Comparison of ENCODE assay signal across 17 cellular contexts in the genomic region with DNA sequence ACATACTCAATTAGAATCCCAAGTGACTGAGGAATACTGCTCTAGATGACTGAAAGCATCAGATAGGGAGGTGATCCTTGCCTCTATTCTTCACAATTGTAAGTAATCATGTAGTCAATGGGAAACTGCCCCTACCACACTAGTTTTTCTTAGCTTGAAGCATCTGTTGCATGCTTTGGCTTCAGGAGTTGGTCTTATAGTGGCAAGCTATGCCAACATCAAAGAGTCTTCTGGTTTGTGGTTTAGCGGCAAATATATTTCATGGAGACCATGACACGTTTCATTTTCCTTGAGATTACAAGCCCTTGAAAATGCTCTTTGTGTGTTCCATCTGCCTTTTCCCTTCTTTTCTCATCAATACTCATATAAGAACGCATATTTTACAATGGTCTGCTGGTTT. TPM values are rescaled to one million over a fixed set of nuclear protein-coding genes. Genes with fewer than 3 reads are reported as not detected.
DNase-seq lines count a peak whose midpoint lies in the region; ATAC-seq and TF ChIP-seq lines count a peak whose summit lies in the region.
"Had no signal": no experiment of that assay in that cellular context is flagged by ENCODE, and none has a peak within 500 bp of the region (broad histone marks: within the 10 kb centered on the region; RNA-seq: fewer than 3 reads in every experiment).

No MANE protein-coding gene starts in this region.

- in situ Hi-C loops in mammary epithelial cell (cut with MboI; ENCODE audit: low sequenced_read_pairs in 2 of 2), result no loop called here

- H3K27ac ChIP-seq in DND-41 (ENCODE audit: low read length), result no peak overlapping the region
- peak overlapping the region; percentile 89 for H3K27ac ChIP-seq in angular gyrus (ENCODE audit: low read depth, low read length)
- H3K27ac ChIP-seq in layer of hippocampus (ENCODE audit: low read depth, low read length), result peak overlapping the region; percentile 79
- peak overlapping the region; percentile 90 for H3K27ac ChIP-seq in temporal lobe (ENCODE audit: low read depth, low read length)
- H3K27ac ChIP-seq in mammary epithelial cell (ENCODE audit: insufficient read depth, low read depth, low read length), result no peak overlapping the region
- H3K27ac ChIP-seq in spleen, result no peak overlapping the region

- TF ChIP-seq CTCF in DND-41 (IDR thresholded peaks at IDR 0.05; ENCODE audit: borderline replicate concordance, extremely low read depth, low read length, poor library complexity, severe bottlenecking) (no peak), mammary epithelial cell (conservative IDR thresholded peaks at IDR 0.05 in 1 of 2, IDR thresholded peaks at IDR 0.05 in 1 of 2; ENCODE audit: extremely low read depth in 1 of 2, insufficient read depth in 1 of 2, low read depth in 1 of 2, low read length in 2 of 2) (no peak), spleen (IDR thresholded peaks at IDR 0.05 in 8 of 11, conservative IDR thresholded peaks at IDR 0.05 in 3 of 11) (no peak)

- CTCF ChIA-PET in mammary epithelial cell (lab: Charles Lee; ENCODE audit: low non-redundant PET), result no interaction called here

- TF ChIP-seq POLR2A in spleen (IDR thresholded peaks at IDR 0.05), result no peak

- BruUV-seq in mammary epithelial cell (replicated peaks; lab: Mats Ljungman, UMichigan), result no TSS peak

- H3K27ac Mint-ChIP-seq in activated T-cell treated with anti-CD3 and anti-CD28 coated beads, Interleukin-2, amount 50 U/mL, for 24 hours, result no peak overlapping the region
- H3K27ac Mint-ChIP-seq: CD8-positive, alpha-beta T cell; GM23338; IgD-negative memory B cell had no signal

- no peak overlapping the region for H3K4me2 ChIP-seq in DND-41 (ENCODE audit: insufficient read depth, low read length)
- no peak overlapping the region for H3K4me2 ChIP-seq in mammary epithelial cell (ENCODE audit: insufficient read depth, low read depth, low read length)
- H3K4me2 ChIP-seq: GM23338 had no signal

- no peaks in the 10 kb centered on the region for H3K4me1 Mint-ChIP-seq in activated T-cell treated with anti-CD3 and anti-CD28 coated beads, Interleukin-2, amount 50 U/mL, for 24 hours (ENCODE audit: low read depth)
- H3K4me1 Mint-ChIP-seq: GM23338, IgD-negative memory B cell had no signal

- H3K27me3 Mint-ChIP-seq in activated T-cell treated with anti-CD3 and anti-CD28 coated beads, Interleukin-2, amount 50 U/mL, for 24 hours, result no peaks in the 10 kb centered on the region
- H3K27me3 Mint-ChIP-seq: IgD-negative memory B cell had no signal

- H4K20me1 ChIP-seq in DND-41 (ENCODE audit: insufficient read depth, low read length) (no peaks in the 10 kb centered on the region), mammary epithelial cell (ENCODE audit: insufficient read depth, low read length) (no peaks in the 10 kb centered on the region)

- DNase-seq in DND-41 (peak; percentile 31), mammary epithelial cell (no peak), spleen (no peak)
- no peak for DNase-seq in activated T-cell treated with anti-CD3 and anti-CD28 coated beads, Interleukin-2, amount 50 U/mL, for 24 hours
- DNase-seq: AML-193; Calu3; CD8-positive, alpha-beta T cell; DMS53; H9; KG1 had no signal

- H3K4me1 ChIP-seq in DND-41 (ENCODE audit: insufficient read depth, low read length), result peaks cover 14% of the 10 kb centered on the region
- no peaks in the 10 kb centered on the region for H3K4me1 ChIP-seq in mammary epithelial cell (ENCODE audit: insufficient read depth, low read length)
- H3K4me1 ChIP-seq in spleen, result no peaks in the 10 kb centered on the region

- intact Hi-C loops in mammary epithelial cell (cut with micrococcal nuclease) (no loop called here), spleen (cut with DNase I; ENCODE audit: low total_unique reads) (no loop called here)

- no peak overlapping the region for H3K4me3 Mint-ChIP-seq in activated T-cell treated with anti-CD3 and anti-CD28 coated beads, Interleukin-2, amount 50 U/mL, for 24 hours
- H3K4me3 Mint-ChIP-seq: CD8-positive, alpha-beta T cell; GM23338; H9; IgD-negative memory B cell had no signal

- no peak overlapping the region for H3K9ac ChIP-seq in DND-41 (ENCODE audit: low read depth, low read length)
- no peak overlapping the region for H3K9ac ChIP-seq in mammary epithelial cell (ENCODE audit: insufficient read depth, low read length)

- H3K4me3 ChIP-seq in DND-41 (ENCODE audit: low read depth in 1 of 2, low read length in 2 of 2) (no peak overlapping the region), mammary epithelial cell (replicated peaks in 1 of 3; ENCODE audit: insufficient read depth in 1 of 3, low read depth in 2 of 3, low read length in 3 of 3) (no peak overlapping the region), spleen (no peak overlapping the region)
- H3K4me3 ChIP-seq: GM23338 had no signal

- ATAC-seq in DND-41 (ENCODE audit: insufficient read depth, low read depth) (peak; percentile 96), GM18519 (IDR thresholded peaks at IDR 0.05; ENCODE audit: low FRiP score, unreplicated experiment) (no peak)
- ATAC-seq: CD8-positive, alpha-beta T cell; GM23338; HepG2 had no signal

- no peaks in the 10 kb centered on the region for H3K27me3 ChIP-seq in DND-41 (ENCODE audit: insufficient read depth, low read length, poor library complexity)
- H3K27me3 ChIP-seq in layer of hippocampus (ENCODE audit: control insufficient read depth, insufficient read depth, low read length), result no peaks in the 10 kb centered on the region
- H3K27me3 ChIP-seq in mammary epithelial cell (ENCODE audit: insufficient read depth, low read length), result peaks cover 5% of the 10 kb centered on the region
- H3K27me3 ChIP-seq in spleen (replicated peaks in 1 of 7), result no peaks in the 10 kb centered on the region

- no peaks in the 10 kb centered on the region for H3K36me3 Mint-ChIP-seq in activated T-cell treated with anti-CD3 and anti-CD28 coated beads, Interleukin-2, amount 50 U/mL, for 24 hours (ENCODE audit: low read depth)
- H3K36me3 Mint-ChIP-seq: CD8-positive, alpha-beta T cell; IgD-negative memory B cell had no signal

- H3K36me3 ChIP-seq in DND-41 (ENCODE audit: insufficient read depth, low read length), result no peaks in the 10 kb centered on the region
- H3K36me3 ChIP-seq in mammary epithelial cell (ENCODE audit: insufficient read depth, low read length), result no peaks in the 10 kb centered on the region
- H3K36me3 ChIP-seq in spleen, result no peaks in the 10 kb centered on the region

- H2AFZ ChIP-seq in DND-41 (ENCODE audit: low read depth, low read length) (no peak overlapping the region), mammary epithelial cell (ENCODE audit: low read depth, low read length) (no peak overlapping the region)
- H2AFZ ChIP-seq: GM23338 had no signal

- H3K9me3 ChIP-seq in DND-41 (ENCODE audit: insufficient read depth, low read length, severe bottlenecking) (no peaks in the 10 kb centered on the region), mammary epithelial cell (replicated peaks; ENCODE audit: insufficient read depth, low read length) (no peaks in the 10 kb centered on the region), spleen (peaks cover 0 to 5% (median 0%) of the 10 kb centered on the region in 8 donors)

- peaks cover 1% of the 10 kb centered on the region for H3K9me3 Mint-ChIP-seq in activated T-cell treated with anti-CD3 and anti-CD28 coated beads, Interleukin-2, amount 50 U/mL, for 24 hours
- H3K9me3 Mint-ChIP-seq: H9 had no signal

- WGBS in mammary epithelial cell (ENCODE audit: low coverage, missing lambda C conversion rate), result 52% methylated on average over 3 of the region's 3 CpGs
- WGBS in spleen, 5 donors, result 73 to 86% (median 83%) methylated on average over 3 of the region's 3 CpGs

- H3K79me2 ChIP-seq in DND-41 (ENCODE audit: insufficient read depth, low read length) (no peaks in the 10 kb centered on the region), mammary epithelial cell (ENCODE audit: insufficient read depth, low read length) (no peaks in the 10 kb centered on the region)

- dilution Hi-C loops in mammary epithelial cell (cut with HindIII; ENCODE audit: low sequenced_read_pairs), result no loop called here

RNA-seq across cellular contexts. Expression of a gene that starts 12.9 kb away (rescaled TPM):
- total RNA-seq in temporal lobe (17.9 TPM), mammary epithelial cell (not detected), spleen (1 to 10 TPM in 4 of 7 donors, under 1 TPM in 3; 0.28 to 9.2 (median 2.0) TPM)
- polyA plus RNA-seq in mammary epithelial cell (not detected), spleen (under 1 TPM in 2 of 3 donors, not detected in 1; 0.03 to 0.13 TPM)
- not detected for polyA minus RNA-seq in mammary epithelial cell
- total RNA-seq: Calu3; CD8-positive, alpha-beta T cell; HepG2 had no signal
- polyA plus RNA-seq: HepG2, IgD-negative memory B cell had no signal

Comparison
In these comparisons a context has a peak if more than half of its experiments do, and no peak if none do; other contexts are left out.
1. H3K27ac ChIP-seq: peak in angular gyrus (single experiment), layer of hippocampus (single experiment) and temporal lobe (single experiment); none in DND-41 (single experiment), mammary epithelial cell (single experiment) and spleen (0 of 8).